Comparison of ENCODE assay signal across 14 cellular contexts in the genomic region with DNA sequence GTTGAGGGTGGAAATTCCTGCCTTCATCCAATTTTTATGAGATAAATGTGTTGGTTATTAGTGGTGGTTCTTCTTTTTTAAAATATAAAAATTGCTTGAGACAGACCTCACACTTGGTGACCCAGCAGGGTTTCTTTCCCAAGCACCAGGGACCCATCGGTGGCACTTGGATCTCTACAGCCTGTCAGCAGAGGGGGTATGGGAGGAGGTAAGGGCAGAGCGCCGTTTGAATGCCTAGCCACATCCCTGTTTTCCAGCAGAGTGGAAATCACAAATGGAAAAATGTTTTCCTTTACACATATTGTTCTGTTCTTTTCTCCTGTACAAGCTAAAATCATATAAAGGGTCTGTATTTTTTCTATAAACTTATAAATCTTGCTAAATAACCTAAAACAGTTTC.
DNase-seq lines count a peak whose midpoint lies in the region; ATAC-seq and TF ChIP-seq lines count a peak whose summit lies in the region.
"Had no signal": no experiment of that assay in that cellular context is flagged by ENCODE, and none has a peak within 500 bp of the region (broad histone marks: within the 10 kb centered on the region; RNA-seq: fewer than 3 reads in every experiment).

No MANE protein-coding gene starts in this region.

- H3K9me3 ChIP-seq in RWPE2 (ENCODE audit: severe bottlenecking) (no peaks in the 10 kb centered on the region), fibroblast of lung (ENCODE audit: control insufficient read depth, insufficient read depth, low read depth, low read length) (no peaks in the 10 kb centered on the region), skeletal muscle tissue (ENCODE audit: control insufficient read depth in 3 of 3, low read length in 3 of 3) (no peaks in the 10 kb centered on the region)
- H3K9me3 ChIP-seq: Peyer's patch had no signal

- H3K4me1 ChIP-seq in RWPE2 (ENCODE audit: insufficient read depth, poor library complexity, severe bottlenecking), result peaks cover 15% of the 10 kb centered on the region
- H3K4me1 ChIP-seq in fibroblast of lung (ENCODE audit: control insufficient read depth, extremely low read depth, insufficient read depth, low read length), result peaks cover 23% of the 10 kb centered on the region
- peaks cover 20 to 37% (median 21%) of the 10 kb centered on the region in 3 donors for H3K4me1 ChIP-seq in skeletal muscle tissue (ENCODE audit: control insufficient read depth in 3 of 3, insufficient read depth in 3 of 3, low read length in 3 of 3)

- no peak for ATAC-seq in RWPE2 (ENCODE audit: low read depth)
- ATAC-seq in HG02973 (IDR thresholded peaks at IDR 0.05; ENCODE audit: unreplicated experiment), result no peak
- ATAC-seq: activated CD4-positive, alpha-beta T cell treated with anti-CD3 and anti-CD28 coated beads for 36 hours had no signal

- DNase-seq in AG20443 (ENCODE audit: low spot score) (peak; percentile 38), RWPE2 (ENCODE audit: low spot score) (no peak), fibroblast of lung (ENCODE audit: low read depth in 2 of 2) (no peak), T1000 (lab: John Stamatoyannopoulos, UW) (no peak), NOMO-1 (lab: John Stamatoyannopoulos, UW; ENCODE audit: unreplicated experiment in 2 of 2) (no peak)
- DNase-seq in activated CD4-positive, alpha-beta T cell treated with anti-CD3 and anti-CD28 coated beads, Interleukin-2, amount 50 U/mL, for 1 hour, result no peak
- DNase-seq: activated CD4-positive, alpha-beta T cell treated with anti-CD3 and anti-CD28 coated beads for 36 hours; activated T-cell treated with anti-CD3 and anti-CD28 coated beads, Interleukin-2, amount 50 U/mL, for 1 hour; C1 segment of cervical spinal cord; Kasumi-1; NCI-H510A; Peyer's patch had no signal

- peak overlapping the region; percentile 56 for H3K27ac ChIP-seq in RWPE2 (ENCODE audit: poor library complexity, severe bottlenecking)
- H3K27ac ChIP-seq in fibroblast of lung (ENCODE audit: insufficient read depth, low read length), result peak overlapping the region; percentile 58
- peak overlapping the region; percentile 11 for H3K27ac ChIP-seq in skeletal muscle tissue (ENCODE audit: low read depth, low read length)

- H4K20me1 ChIP-seq in fibroblast of lung (ENCODE audit: control insufficient read depth, extremely low read depth, insufficient read depth, low read length), result no peaks in the 10 kb centered on the region

- no peaks in the 10 kb centered on the region for H3K79me2 ChIP-seq in fibroblast of lung (ENCODE audit: control insufficient read depth, insufficient read depth, low read length)

- H2AFZ ChIP-seq in fibroblast of lung (ENCODE audit: low read length), result no peak overlapping the region

- no peak overlapping the region for H3K4me2 ChIP-seq in fibroblast of lung (ENCODE audit: extremely low read depth, insufficient read depth, low read length)

- H3K36me3 ChIP-seq in RWPE2 (ENCODE audit: low read depth) (no peaks in the 10 kb centered on the region), fibroblast of lung (ENCODE audit: control insufficient read depth, insufficient read depth, low read length) (no peaks in the 10 kb centered on the region), skeletal muscle tissue (ENCODE audit: control insufficient read depth in 3 of 3, insufficient read depth in 3 of 3, low read length in 3 of 3) (no peaks in the 10 kb centered on the region)

- H3K4me3 ChIP-seq in RWPE2 (ENCODE audit: severe bottlenecking), result no peak overlapping the region
- H3K4me3 ChIP-seq in fibroblast of lung (replicated peaks in 1 of 4; ENCODE audit: control extremely low read depth in 1 of 4, insufficient read depth in 1 of 4, low read depth in 3 of 4, low read length in 4 of 4), result no peak overlapping the region
- H3K4me3 ChIP-seq in skeletal muscle tissue (ENCODE audit: low read length in 3 of 3), result no peak overlapping the region
- H3K4me3 ChIP-seq: Peyer's patch had no signal

- H3K9ac ChIP-seq in fibroblast of lung (ENCODE audit: insufficient read depth, low read length) (no peak overlapping the region), skeletal muscle tissue (ENCODE audit: low read depth in 1 of 3, low read length in 3 of 3) (no peak overlapping the region)

- H3K27me3 ChIP-seq in RWPE2 (ENCODE audit: insufficient read depth, poor library complexity, severe bottlenecking) (no peaks in the 10 kb centered on the region), fibroblast of lung (ENCODE audit: control insufficient read depth, insufficient read depth, low read length) (no peaks in the 10 kb centered on the region), skeletal muscle tissue (ENCODE audit: control insufficient read depth in 3 of 3, insufficient read depth in 3 of 3, low read length in 3 of 3) (no peaks in the 10 kb centered on the region)
- H3K27me3 ChIP-seq: Peyer's patch had no signal

- TF ChIP-seq CTCF in RWPE2 (IDR thresholded peaks at IDR 0.05; ENCODE audit: poor library complexity, severe bottlenecking) (no peak), fibroblast of lung (conservative IDR thresholded peaks at IDR 0.05 in 1 of 2, IDR thresholded peaks at IDR 0.05 in 1 of 2; ENCODE audit: low read depth in 1 of 2, low read length in 2 of 2) (no peak)
